1 cellular context compared by ENCODE assay signal in the genomic region with DNA sequence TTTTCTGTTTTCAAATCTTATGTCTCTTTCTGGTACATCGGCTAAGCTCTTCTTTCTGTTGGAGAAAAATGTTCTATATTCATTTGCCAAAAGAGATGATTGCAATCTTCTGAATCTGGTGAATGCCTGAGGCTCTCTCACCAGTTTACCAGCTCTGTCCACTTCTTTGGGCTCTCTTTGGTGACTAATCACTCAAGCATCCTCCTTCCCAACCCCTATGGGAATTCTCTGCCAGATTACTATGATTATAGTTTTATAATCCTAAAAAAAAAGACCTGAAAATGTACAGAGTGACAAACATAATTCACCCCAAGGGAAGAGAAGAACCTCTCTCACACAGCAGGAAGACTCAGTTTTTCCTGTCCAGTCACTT.
TF ChIP-seq lines count a peak whose summit lies in the region.

No MANE protein-coding gene starts in this region.

TF ChIP-seq in GM23338, 12 proteins besides CTCF, POLR2A, EP300 and RAD21 (continued from another document):
- TF ChIP-seq, protein P1, sequence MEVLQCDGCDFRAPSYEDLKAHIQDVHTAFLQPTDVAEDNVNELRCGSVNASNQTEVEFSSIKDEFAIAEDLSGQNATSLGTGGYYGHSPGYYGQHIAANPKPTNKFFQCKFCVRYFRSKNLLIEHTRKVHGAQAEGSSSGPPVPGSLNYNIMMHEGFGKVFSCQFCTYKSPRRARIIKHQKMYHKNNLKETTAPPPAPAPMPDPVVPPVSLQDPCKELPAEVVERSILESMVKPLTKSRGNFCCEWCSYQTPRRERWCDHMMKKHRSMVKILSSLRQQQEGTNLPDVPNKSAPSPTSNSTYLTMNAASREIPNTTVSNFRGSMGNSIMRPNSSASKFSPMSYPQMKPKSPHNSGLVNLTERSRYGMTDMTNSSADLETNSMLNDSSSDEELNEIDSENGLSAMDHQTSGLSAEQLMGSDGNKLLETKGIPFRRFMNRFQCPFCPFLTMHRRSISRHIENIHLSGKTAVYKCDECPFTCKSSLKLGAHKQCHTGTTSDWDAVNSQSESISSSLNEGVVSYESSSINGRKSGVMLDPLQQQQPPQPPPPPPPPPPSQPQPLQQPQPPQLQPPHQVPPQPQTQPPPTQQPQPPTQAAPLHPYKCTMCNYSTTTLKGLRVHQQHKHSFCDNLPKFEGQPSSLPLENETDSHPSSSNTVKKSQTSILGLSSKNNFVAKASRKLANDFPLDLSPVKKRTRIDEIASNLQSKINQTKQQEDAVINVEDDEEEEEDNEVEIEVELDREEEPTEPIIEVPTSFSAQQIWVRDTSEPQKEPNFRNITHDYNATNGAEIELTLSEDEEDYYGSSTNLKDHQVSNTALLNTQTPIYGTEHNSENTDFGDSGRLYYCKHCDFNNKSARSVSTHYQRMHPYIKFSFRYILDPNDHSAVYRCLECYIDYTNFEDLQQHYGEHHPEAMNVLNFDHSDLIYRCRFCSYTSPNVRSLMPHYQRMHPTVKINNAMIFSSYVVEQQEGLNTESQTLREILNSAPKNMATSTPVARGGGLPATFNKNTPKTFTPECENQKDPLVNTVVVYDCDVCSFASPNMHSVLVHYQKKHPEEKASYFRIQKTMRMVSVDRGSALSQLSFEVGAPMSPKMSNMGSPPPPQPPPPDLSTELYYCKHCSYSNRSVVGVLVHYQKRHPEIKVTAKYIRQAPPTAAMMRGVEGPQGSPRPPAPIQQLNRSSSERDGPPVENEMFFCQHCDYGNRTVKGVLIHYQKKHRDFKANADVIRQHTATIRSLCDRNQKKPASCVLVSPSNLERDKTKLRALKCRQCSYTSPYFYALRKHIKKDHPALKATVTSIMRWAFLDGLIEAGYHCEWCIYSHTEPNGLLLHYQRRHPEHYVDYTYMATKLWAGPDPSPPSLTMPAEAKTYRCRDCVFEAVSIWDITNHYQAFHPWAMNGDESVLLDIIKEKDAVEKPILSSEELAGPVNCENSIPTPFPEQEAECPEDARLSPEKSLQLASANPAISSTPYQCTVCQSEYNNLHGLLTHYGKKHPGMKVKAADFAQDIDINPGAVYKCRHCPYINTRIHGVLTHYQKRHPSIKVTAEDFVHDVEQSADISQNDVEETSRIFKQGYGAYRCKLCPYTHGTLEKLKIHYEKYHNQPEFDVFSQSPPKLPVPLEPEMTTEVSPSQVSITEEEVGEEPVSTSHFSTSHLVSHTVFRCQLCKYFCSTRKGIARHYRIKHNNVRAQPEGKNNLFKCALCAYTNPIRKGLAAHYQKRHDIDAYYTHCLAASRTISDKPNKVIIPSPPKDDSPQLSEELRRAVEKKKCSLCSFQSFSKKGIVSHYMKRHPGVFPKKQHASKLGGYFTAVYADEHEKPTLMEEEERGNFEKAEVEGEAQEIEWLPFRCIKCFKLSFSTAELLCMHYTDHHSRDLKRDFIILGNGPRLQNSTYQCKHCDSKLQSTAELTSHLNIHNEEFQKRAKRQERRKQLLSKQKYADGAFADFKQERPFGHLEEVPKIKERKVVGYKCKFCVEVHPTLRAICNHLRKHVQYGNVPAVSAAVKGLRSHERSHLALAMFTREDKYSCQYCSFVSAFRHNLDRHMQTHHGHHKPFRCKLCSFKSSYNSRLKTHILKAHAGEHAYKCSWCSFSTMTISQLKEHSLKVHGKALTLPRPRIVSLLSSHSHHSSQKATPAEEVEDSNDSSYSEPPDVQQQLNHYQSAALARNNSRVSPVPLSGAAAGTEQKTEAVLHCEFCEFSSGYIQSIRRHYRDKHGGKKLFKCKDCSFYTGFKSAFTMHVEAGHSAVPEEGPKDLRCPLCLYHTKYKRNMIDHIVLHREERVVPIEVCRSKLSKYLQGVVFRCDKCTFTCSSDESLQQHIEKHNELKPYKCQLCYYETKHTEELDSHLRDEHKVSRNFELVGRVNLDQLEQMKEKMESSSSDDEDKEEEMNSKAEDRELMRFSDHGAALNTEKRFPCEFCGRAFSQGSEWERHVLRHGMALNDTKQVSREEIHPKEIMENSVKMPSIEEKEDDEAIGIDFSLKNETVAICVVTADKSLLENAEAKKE (CRISPR knock-in tag; IDR thresholded peaks at IDR 0.05): no peak
- TF ChIP-seq, protein P2, sequence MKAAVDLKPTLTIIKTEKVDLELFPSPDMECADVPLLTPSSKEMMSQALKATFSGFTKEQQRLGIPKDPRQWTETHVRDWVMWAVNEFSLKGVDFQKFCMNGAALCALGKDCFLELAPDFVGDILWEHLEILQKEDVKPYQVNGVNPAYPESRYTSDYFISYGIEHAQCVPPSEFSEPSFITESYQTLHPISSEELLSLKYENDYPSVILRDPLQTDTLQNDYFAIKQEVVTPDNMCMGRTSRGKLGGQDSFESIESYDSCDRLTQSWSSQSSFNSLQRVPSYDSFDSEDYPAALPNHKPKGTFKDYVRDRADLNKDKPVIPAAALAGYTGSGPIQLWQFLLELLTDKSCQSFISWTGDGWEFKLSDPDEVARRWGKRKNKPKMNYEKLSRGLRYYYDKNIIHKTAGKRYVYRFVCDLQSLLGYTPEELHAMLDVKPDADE (IDR thresholded peaks at IDR 0.05): no peak
- TF ChIP-seq ZNF331 (CRISPR knock-in tag; IDR thresholded peaks at IDR 0.05; ENCODE audit: low read depth): no peak
- no peak for TF ChIP-seq ZNF114 (CRISPR knock-in tag; IDR thresholded peaks at IDR 0.05)
- no peak for TF ChIP-seq STAT1 (IDR thresholded peaks at IDR 0.05; ENCODE audit: unreplicated experiment)
TF ChIP-seq in GM23338: peak in this region for 0.
